In genomic region chr18:74525741-74526140, GRCh38 we compare ENCODE assay signal across 22 cellular contexts. TPM values are rescaled to one million over a fixed set of nuclear protein-coding genes. Genes with fewer than 3 reads are reported as not detected.
DNase-seq lines count a peak whose midpoint lies in the region; ATAC-seq, FAIRE-seq and TF ChIP-seq lines count a peak whose summit lies in the region.
"Had no signal": no experiment of that assay in that cellular context is flagged by ENCODE, and none has a peak within 500 bp of the region (broad histone marks: within the 10 kb centered on the region; RNA-seq: fewer than 3 reads in every experiment).

No MANE protein-coding gene starts in this region.

- TF ChIP-seq POLR2A in spleen (IDR thresholded peaks at IDR 0.05): no peak

- H3K27me3 Mint-ChIP-seq in endodermal cell (ENCODE audit: insufficient read depth) (peaks cover 3% of the 10 kb centered on the region), mesothelial cell of epicardium (ENCODE audit: low read depth) (no peaks in the 10 kb centered on the region)

- FAIRE-seq in RCC 7860 (lab: Jason Lieb, UNC): no peak
- FAIRE-seq: A549, G401.6, GM12891 had no signal

- no peak overlapping the region for H3K27ac ChIP-seq in HEK293 (ENCODE audit: extremely low read depth, low read depth, low read length)
- H3K27ac ChIP-seq in endodermal cell (ENCODE audit: low read depth, low read length): no peak overlapping the region
- H3K27ac ChIP-seq in spleen: no peak overlapping the region
- H3K27ac ChIP-seq in SJCRH30: no peak overlapping the region
- H3K27ac ChIP-seq: A549, C4-2B, PC-9 had no signal

- no peaks in the 10 kb centered on the region for H3K27me3 ChIP-seq in endodermal cell (ENCODE audit: control insufficient read depth, insufficient read depth, low read length, poor library complexity, severe bottlenecking)
- H3K27me3 ChIP-seq in spleen (replicated peaks in 1 of 7): no peaks in the 10 kb centered on the region
- H3K27me3 ChIP-seq in SJCRH30: no peaks in the 10 kb centered on the region

- no peak overlapping the region for H3K4me3 ChIP-seq in HEK293 (ENCODE audit: low read depth, low read length)
- H3K4me3 ChIP-seq in endodermal cell (ENCODE audit: low read length): no peak overlapping the region
- no peak overlapping the region for H3K4me3 ChIP-seq in spleen
- no peak overlapping the region for H3K4me3 ChIP-seq in SJCRH30
- H3K4me3 ChIP-seq: A549, PC-9 had no signal

- DNase-seq in endodermal cell: peak; percentile 40
- DNase-seq in mesothelial cell of epicardium (ENCODE audit: low spot score in 2 of 2, unreplicated experiment in 2 of 2): no peak
- peak; percentile 55 for DNase-seq in spleen
- DNase-seq in hepatic stellate cell (ENCODE audit: low spot score): no peak
- DNase-seq in SJCRH30: no peak
- DNase-seq in RCC 7860 (ENCODE audit: low spot score): no peak
- DNase-seq: COR-L47, DMS79, KG1, NCI-H1092, NCI-H187, NCI-H446, NCI-H748 treated with DMSO at 0.1 percent for 48 hours had no signal

- H3K36me3 Mint-ChIP-seq in endodermal cell (ENCODE audit: low read depth) (peaks cover 28% of the 10 kb centered on the region), mesothelial cell of epicardium (peaks cover 26% of the 10 kb centered on the region)

- H3K36me3 ChIP-seq in HEK293 (ENCODE audit: control insufficient read depth in 2 of 2, insufficient read depth in 1 of 2, low read length in 2 of 2) (no peaks in the 10 kb centered on the region; a peak in 1 of 3 replicates), endodermal cell (ENCODE audit: control insufficient read depth, insufficient read depth, low read length) (peaks cover 12% of the 10 kb centered on the region), spleen (peaks cover 0 to 24% (median 10%) of the 10 kb centered on the region in 6 donors), SJCRH30 (no peaks in the 10 kb centered on the region)

- TF ChIP-seq CTCF in HEK293 (tag by site-specific recombination; IDR thresholded peaks at IDR 0.05): no peak
- TF ChIP-seq CTCF in endodermal cell (conservative IDR thresholded peaks at IDR 0.05): no peak
- no peak for TF ChIP-seq CTCF in mesothelial cell of epicardium (IDR thresholded peaks at IDR 0.05; ENCODE audit: unreplicated experiment)
- no peak for TF ChIP-seq CTCF in spleen (IDR thresholded peaks at IDR 0.05 in 8 of 11, conservative IDR thresholded peaks at IDR 0.05 in 3 of 11)

- 92 to 95% methylated on average over 6 to 9 of the region's 9 CpGs for WGBS in endodermal cell (ENCODE audit: insufficient coverage in 1 of 2, insufficient read length in 1 of 2), 2 experiments
- WGBS in spleen, 5 donors: 92 to 95% (median 93%) methylated on average over 9 of the region's 9 CpGs

- POLR2A ChIA-PET in HEK293 (lab: Yijun Ruan, JAX): no interaction called here

- H3K4me1 ChIP-seq in HEK293 (ENCODE audit: control insufficient read depth, insufficient read depth, low read length) (no peaks in the 10 kb centered on the region), endodermal cell (ENCODE audit: control insufficient read depth, insufficient read depth, low read length) (no peaks in the 10 kb centered on the region), spleen (peaks cover 0 to 14% (median 2%) of the 10 kb centered on the region in 6 donors), SJCRH30 (no peaks in the 10 kb centered on the region)
- H3K4me1 ChIP-seq: A549 had no signal

- no peaks in the 10 kb centered on the region for H3K9me3 ChIP-seq in HEK293 (ENCODE audit: control insufficient read depth, insufficient read depth, low read depth, low read length)
- H3K9me3 ChIP-seq in endodermal cell (ENCODE audit: control insufficient read depth, low read length): no peaks in the 10 kb centered on the region
- no peaks in the 10 kb centered on the region for H3K9me3 ChIP-seq in spleen
- no peaks in the 10 kb centered on the region for H3K9me3 ChIP-seq in SJCRH30 (replicated peaks)
- H3K9me3 ChIP-seq: A549 had no signal

- H3K4me3 Mint-ChIP-seq in endodermal cell: no peak overlapping the region
- no peak overlapping the region for H3K4me3 Mint-ChIP-seq in mesothelial cell of epicardium

- intact Hi-C loops in spleen (cut with DNase I; ENCODE audit: low total_unique reads): no loop called here

- CTCF ChIA-PET in HEK293 (lab: Yijun Ruan, JAX): interaction anchor here (0.6 kb wide), 1 partner anchor 172 kb away, joined by 3 read pairs; no protein-coding TSS in a partner anchor

- no peak overlapping the region for H3K27ac Mint-ChIP-seq in endodermal cell
- H3K27ac Mint-ChIP-seq in mesothelial cell of epicardium: peak overlapping the region; percentile 62

- no peak overlapping the region for H3K9ac ChIP-seq in endodermal cell (ENCODE audit: extremely low read depth, low read length, poor library complexity, severe bottlenecking)

- H3K4me1 Mint-ChIP-seq in endodermal cell (peaks cover 7% of the 10 kb centered on the region), mesothelial cell of epicardium (peaks cover 31% of the 10 kb centered on the region)

- H3K9me3 Mint-ChIP-seq in endodermal cell (peaks cover 2% of the 10 kb centered on the region), mesothelial cell of epicardium (peaks cover 33% of the 10 kb centered on the region)

- no peak for ATAC-seq in HG03196 (IDR thresholded peaks at IDR 0.05; ENCODE audit: unreplicated experiment)
- ATAC-seq: A549, Right ventricle myocardium inferior had no signal

TF ChIP-seq in HEK293, 187 proteins besides CTCF, POLR2A, EP300 and RAD21:
- TF ChIP-seq ZIC2 (tag by site-specific recombination; IDR thresholded peaks at IDR 0.05): peak; percentile 21; the same call in 1 of the 2 replicates
- TF ChIP-seq TRIM28 (IDR thresholded peaks at IDR 0.05; ENCODE audit: borderline replicate concordance, low read length): no peak
- TF ChIP-seq ZFHX2 (tag by site-specific recombination; conservative IDR thresholded peaks at IDR 0.05): no peak
- no peak for TF ChIP-seq SETDB1 (IDR thresholded peaks at IDR 0.05; ENCODE audit: insufficient read length, low read length)
- no peak for TF ChIP-seq ZNF843 (tag by site-specific recombination; IDR thresholded peaks at IDR 0.05)
- TF ChIP-seq OVOL3 (tag by site-specific recombination; IDR thresholded peaks at IDR 0.05): no peak
TF ChIP-seq in HEK293: peak in this region for 1.

RNA-seq across cellular contexts. Expression of gene CNDP1, which starts 8.6 kb away (rescaled TPM):
- total RNA-seq in endodermal cell (under 1 TPM in 1 of 2 donors, not detected in 1; 0.51 TPM), mesothelial cell of epicardium (0.40 to 0.75 TPM (median 0.41 TPM) in 3 replicates), spleen (under 1 TPM in 5 of 7 donors, not detected in 2; 0.13 to 0.59 (median 0.36) TPM)
- polyA plus RNA-seq in endodermal cell (2013, experiment 1 of 2): 0.07 TPM
- not detected for polyA plus RNA-seq in endodermal cell (2013, experiment 2 of 2)
- polyA plus RNA-seq in spleen: under 1 TPM; 0.03 to 0.17 (median 0.13) TPM
- total RNA-seq in SJCRH30 (2014; rRNA removed; shearing (Covaris generic)): not detected in 2 replicates
- total RNA-seq: MCF 10A, PC-9, Right ventricle myocardium inferior had no signal

RNA-seq across cellular contexts. Expression of gene CNDP2, which starts 29.6 kb away (rescaled TPM):
- 100 to 1,000 TPM; 385 to 416 TPM for total RNA-seq in endodermal cell
- polyA plus RNA-seq in endodermal cell (2013, experiment 1 of 2): 105 TPM
- 105 TPM for polyA plus RNA-seq in endodermal cell (2013, experiment 2 of 2)
- 195 to 198 TPM (median 197 TPM) in 3 replicates for total RNA-seq in mesothelial cell of epicardium
- total RNA-seq in spleen: 100 to 1,000 TPM; 219 to 310 (median 291) TPM
- 100 to 1,000 TPM; 102 to 168 (median 123) TPM for polyA plus RNA-seq in spleen
- total RNA-seq in SJCRH30 (2014; rRNA removed; shearing (Covaris generic)): 44.3 and 52.7 TPM in 2 replicates

Comparison
In these comparisons a context has a peak if more than half of its experiments do, and no peak if none do; other contexts are left out.
1. DNase-seq: peak in endodermal cell (single experiment) and spleen (single experiment); none in mesothelial cell of epicardium (0 of 2), hepatic stellate cell (single experiment), SJCRH30 (0 of 2) and RCC 7860 (single experiment).